Comparison of ENCODE assay signal across 7 cellular contexts in genomic region chr2:74532222-74532621, GRCh38. TPM values are rescaled to one million over a fixed set of nuclear protein-coding genes. Genes with fewer than 3 reads are reported as not detected.
DNase-seq lines count a peak whose midpoint lies in the region; ATAC-seq and TF ChIP-seq lines count a peak whose summit lies in the region.

No MANE protein-coding gene starts in this region.

- H2AFZ ChIP-seq in DND-41 (ENCODE audit: low read depth, low read length): no peak overlapping the region
- H2AFZ ChIP-seq in GM23338: no peak overlapping the region

- H3K4me2 ChIP-seq in DND-41 (ENCODE audit: insufficient read depth, low read length) (no peak overlapping the region), GM23338 (no peak overlapping the region)

- H3K36me3 ChIP-seq in DND-41 (ENCODE audit: insufficient read depth, low read length): peaks cover 51% of the 10 kb centered on the region
- peaks cover 0 to 36% (median 0%) of the 10 kb centered on the region in 3 experiments for H3K36me3 ChIP-seq in naive thymus-derived CD4-positive, alpha-beta T cell (ENCODE audit: control insufficient read depth in 2 of 3, insufficient read depth in 3 of 3, low read length in 3 of 3)
- H3K36me3 ChIP-seq in GM23338 (ENCODE audit: insufficient read depth): peaks cover 2% of the 10 kb centered on the region; the same call in 1 of the 2 replicates

- intact Hi-C loops in naive thymus-derived CD4-positive, alpha-beta T cell (cut with micrococcal nuclease): loop anchor here (1.0 to 10.0 kb wide), 10 partner anchors 49 to 1300 kb away; partner anchors contain the start of genes CCT7 (in 1 of the 2), PRADC1 (in 1 of the 2), STAMBP (in 1 of the 2) and TTC31 (in 1 of the 2)
- intact Hi-C loops in left ventricle myocardium superior (cut with micrococcal nuclease): no loop called here

- 0 out of 2 replicates have a peak, but pooled peaks cover 6% of the 10 kb centered on the region for H3F3A ChIP-seq in GM23338 (replicated peaks; ENCODE audit: low read depth)

- H3K27ac ChIP-seq in DND-41 (ENCODE audit: low read length) (no peak overlapping the region), GM23338 (ENCODE audit: low read depth) (no peak overlapping the region)
- no peak overlapping the region for H3K27ac ChIP-seq in naive thymus-derived CD4-positive, alpha-beta T cell (ENCODE audit: low read depth, low read length)

- no peaks in the 10 kb centered on the region for H3K9me3 ChIP-seq in DND-41 (ENCODE audit: insufficient read depth, low read length, severe bottlenecking)
- no peaks in the 10 kb centered on the region for H3K9me3 ChIP-seq in naive thymus-derived CD4-positive, alpha-beta T cell (ENCODE audit: control insufficient read depth in 2 of 3, low read length in 3 of 3)

- H3K27me3 Mint-ChIP-seq in activated naive CD8-positive, alpha-beta T cell treated with anti-CD3 and anti-CD28 coated beads, Interleukin-2, amount 10 ng/mL, durations not matched to agents 7 days and 5 days: peaks cover 3% of the 10 kb centered on the region
- H3K27me3 Mint-ChIP-seq in naive thymus-derived CD4-positive, alpha-beta T cell: peaks cover 0 to 2% (median 0%) of the 10 kb centered on the region in 5 donors
- H3K27me3 Mint-ChIP-seq in GM23338 (ENCODE audit: insufficient read depth, low read depth, poor library complexity): peaks cover 9% of the 10 kb centered on the region

- peaks cover 26% of the 10 kb centered on the region for H3K36me3 Mint-ChIP-seq in activated naive CD8-positive, alpha-beta T cell treated with anti-CD3 and anti-CD28 coated beads, Interleukin-2, amount 10 ng/mL, durations not matched to agents 7 days and 5 days
- peaks cover 0 to 25% (median 14%) of the 10 kb centered on the region in 5 donors for H3K36me3 Mint-ChIP-seq in naive thymus-derived CD4-positive, alpha-beta T cell
- H3K36me3 Mint-ChIP-seq in GM23338 (ENCODE audit: low read depth): peaks cover 42% of the 10 kb centered on the region

- TF ChIP-seq CTCF in DND-41 (IDR thresholded peaks at IDR 0.05; ENCODE audit: borderline replicate concordance, extremely low read depth, low read length, poor library complexity, severe bottlenecking) (peak; percentile 53), LNCaP clone FGC (IDR thresholded peaks at IDR 0.05; ENCODE audit: control insufficient read depth, extremely low read depth, insufficient read depth) (peak; percentile 52), GM23338 (conservative IDR thresholded peaks at IDR 0.05; ENCODE audit: low read depth in 2 of 2) (no peak; a peak in 1 of 4 replicates)

- H3K4me3 ChIP-seq in DND-41 (ENCODE audit: low read depth in 1 of 2, low read length in 2 of 2) (no peak overlapping the region), LNCaP clone FGC (ENCODE audit: low read depth, low read length) (no peak overlapping the region), GM23338 (no peak overlapping the region)
- no peak overlapping the region for H3K4me3 ChIP-seq in naive thymus-derived CD4-positive, alpha-beta T cell (ENCODE audit: low read length)

- H3K79me2 ChIP-seq in DND-41 (ENCODE audit: insufficient read depth, low read length) (peaks cover 38% of the 10 kb centered on the region), GM23338 (replicated peaks; ENCODE audit: insufficient read depth) (peaks cover 18% of the 10 kb centered on the region)

- H3K4me1 ChIP-seq in DND-41 (ENCODE audit: insufficient read depth, low read length) (peaks cover 35% of the 10 kb centered on the region), GM23338 (ENCODE audit: insufficient read depth) (peaks cover 7% of the 10 kb centered on the region; the same call in 1 of the 2 replicates)
- peaks cover 11 to 25% of the 10 kb centered on the region in 2 donors for H3K4me1 ChIP-seq in naive thymus-derived CD4-positive, alpha-beta T cell (ENCODE audit: control insufficient read depth in 2 of 2, insufficient read depth in 2 of 2, low read length in 2 of 2)

- H4K20me1 ChIP-seq in DND-41 (ENCODE audit: insufficient read depth, low read length) (peaks cover 12% of the 10 kb centered on the region; the same call in 1 of the 2 replicates), GM23338 (replicated peaks; ENCODE audit: insufficient read depth) (peaks cover 5% of the 10 kb centered on the region; the same call in 1 of the 2 replicates)

- ATAC-seq in DND-41 (ENCODE audit: insufficient read depth, low read depth): no peak
- ATAC-seq in activated naive CD8-positive, alpha-beta T cell treated with anti-CD3 and anti-CD28 coated beads, Interleukin-2, amount 10 ng/mL, durations not matched to agents 7 days and 5 days (ENCODE audit: low read depth): no peak
- ATAC-seq in naive thymus-derived CD4-positive, alpha-beta T cell: no peak
- no peak for ATAC-seq in HG03159 (IDR thresholded peaks at IDR 0.05; ENCODE audit: unreplicated experiment)
- no peak for ATAC-seq in left ventricle myocardium superior
- ATAC-seq in GM23338: no peak

- DNase-seq in DND-41: no peak
- no peak for DNase-seq in LNCaP clone FGC (ENCODE audit: low read depth)
- no peak for DNase-seq in activated naive CD8-positive, alpha-beta T cell treated with anti-CD3 and anti-CD28 coated beads, Interleukin-2, amount 10 ng/mL, durations not matched to agents 7 days and 5 days
- peak in 5 of 9 donors; percentile 27 to 59 (median 47) for DNase-seq in naive thymus-derived CD4-positive, alpha-beta T cell
- no peak for DNase-seq in left ventricle myocardium superior
- DNase-seq in GM23338 (ENCODE audit: low spot score): no peak

- CTCF ChIA-PET in naive thymus-derived CD4-positive, alpha-beta T cell (lab: Charles Lee): interaction anchor here (0.6 to 2.9 kb wide), 17 partner anchors 12 to 708 kb away, joined by 3 to 22 read pairs (median 4); partner anchors contain the start of genes CCDC142, INO80B, MRPL53 and PCGF1

- peak overlapping the region; percentile 97 for H3K4me3 Mint-ChIP-seq in activated naive CD8-positive, alpha-beta T cell treated with anti-CD3 and anti-CD28 coated beads, Interleukin-2, amount 10 ng/mL, durations not matched to agents 7 days and 5 days
- H3K4me3 Mint-ChIP-seq in naive thymus-derived CD4-positive, alpha-beta T cell: peak overlapping the region; percentile 19 to 91 (median 52)
- no peak overlapping the region; the same call in 2 of the 3 replicates for H3K4me3 Mint-ChIP-seq in GM23338

- peaks cover 33% of the 10 kb centered on the region for H3K4me1 Mint-ChIP-seq in activated naive CD8-positive, alpha-beta T cell treated with anti-CD3 and anti-CD28 coated beads, Interleukin-2, amount 10 ng/mL, durations not matched to agents 7 days and 5 days
- peaks cover 28 to 40% (median 33%) of the 10 kb centered on the region in 7 donors for H3K4me1 Mint-ChIP-seq in naive thymus-derived CD4-positive, alpha-beta T cell
- peaks cover 14% of the 10 kb centered on the region for H3K4me1 Mint-ChIP-seq in GM23338

- H3K9ac ChIP-seq in DND-41 (ENCODE audit: low read depth, low read length): no peak overlapping the region

- H3K9me2 ChIP-seq in GM23338 (ENCODE audit: insufficient read depth): no peaks in the 10 kb centered on the region

- H3K9me3 Mint-ChIP-seq in activated naive CD8-positive, alpha-beta T cell treated with anti-CD3 and anti-CD28 coated beads, Interleukin-2, amount 10 ng/mL, durations not matched to agents 7 days and 5 days: no peaks in the 10 kb centered on the region
- no peaks in the 10 kb centered on the region for H3K9me3 Mint-ChIP-seq in naive thymus-derived CD4-positive, alpha-beta T cell
- no peaks in the 10 kb centered on the region; the same call in 2 of the 3 replicates for H3K9me3 Mint-ChIP-seq in GM23338

- H3K27me3 ChIP-seq in DND-41 (ENCODE audit: insufficient read depth, low read length, poor library complexity): no peaks in the 10 kb centered on the region
- H3K27me3 ChIP-seq in naive thymus-derived CD4-positive, alpha-beta T cell (ENCODE audit: control insufficient read depth in 2 of 2, insufficient read depth in 2 of 2, low read length in 2 of 2): no peaks in the 10 kb centered on the region
- H3K27me3 ChIP-seq in GM23338 (ENCODE audit: insufficient read depth): no peaks in the 10 kb centered on the region

- H3K27ac Mint-ChIP-seq in activated naive CD8-positive, alpha-beta T cell treated with anti-CD3 and anti-CD28 coated beads, Interleukin-2, amount 10 ng/mL, durations not matched to agents 7 days and 5 days: peak overlapping the region; percentile 66
- peak overlapping the region in 6 of 9 donors; percentile 15 to 60 (median 40) for H3K27ac Mint-ChIP-seq in naive thymus-derived CD4-positive, alpha-beta T cell
- H3K27ac Mint-ChIP-seq in GM23338: no peak overlapping the region

- POLR2A ChIA-PET in activated naive CD8-positive, alpha-beta T cell treated with anti-CD3 and anti-CD28 coated beads, Interleukin-2, amount 10 ng/mL, durations not matched to agents 7 days and 5 days (lab: Charles Lee): interaction anchor here (0.6 to 5.2 kb wide), 6 partner anchors 24 to 111 kb away, joined by 3 to 54 read pairs (median 4); partner anchors contain the start of genes C2orf81, CCDC142, INO80B and TTC31
- POLR2A ChIA-PET in naive thymus-derived CD4-positive, alpha-beta T cell (lab: Charles Lee): interaction anchor here (0.9 to 4.2 kb wide), 6 partner anchors 22 to 74 kb away, joined by 3 to 21 read pairs (median 4); partner anchors contain the start of genes CCDC142, LOXL3, PCGF1 and TTC31

RNA-seq across cellular contexts. Expression of gene HTRA2, which starts 2.5 kb away (rescaled TPM):
- 10 to 100 TPM; 46.6 to 47.4 TPM for total RNA-seq in activated naive CD8-positive, alpha-beta T cell treated with anti-CD3 and anti-CD28 coated beads, Interleukin-2, amount 10 ng/mL, durations not matched to agents 7 days and 5 days
- total RNA-seq in naive thymus-derived CD4-positive, alpha-beta T cell: 10 to 100 TPM; 16.9 to 46.2 (median 37.7) TPM
- polyA plus RNA-seq in naive thymus-derived CD4-positive, alpha-beta T cell: 10 to 100 TPM; 22.4 to 22.6 TPM
- 28.5 TPM for total RNA-seq in left ventricle myocardium superior
- total RNA-seq in GM23338 (2014; rRNA removed; shearing (Covaris generic)): 17.2 and 19.7 TPM in 2 replicates
- polyA plus RNA-seq in GM23338 (2016; fragmentation: Nextera tagmentation; extraction: Ambion mirVana): 17.8 and 19.5 TPM in 2 replicates

RNA-seq across cellular contexts. Expression of gene AUP1, which starts 2.7 kb away (rescaled TPM):
- total RNA-seq in activated naive CD8-positive, alpha-beta T cell treated with anti-CD3 and anti-CD28 coated beads, Interleukin-2, amount 10 ng/mL, durations not matched to agents 7 days and 5 days: 100 to 1,000 TPM; 126 to 127 TPM
- 100 to 1,000 TPM; 121 to 160 (median 144) TPM for total RNA-seq in naive thymus-derived CD4-positive, alpha-beta T cell
- 10 to 100 TPM; 69.7 to 73.6 TPM for polyA plus RNA-seq in naive thymus-derived CD4-positive, alpha-beta T cell
- 54.2 TPM for total RNA-seq in left ventricle myocardium superior
- 89.4 and 105 TPM in 2 replicates for total RNA-seq in GM23338 (2014; rRNA removed; shearing (Covaris generic))
- 98.7 and 101 TPM in 2 replicates for polyA plus RNA-seq in GM23338 (2016; fragmentation: Nextera tagmentation; extraction: Ambion mirVana)

RNA-seq across cellular contexts. Expression of gene DQX1, which starts 6.2 kb away (rescaled TPM):
- under 1 TPM; 0.20 to 0.39 TPM for total RNA-seq in activated naive CD8-positive, alpha-beta T cell treated with anti-CD3 and anti-CD28 coated beads, Interleukin-2, amount 10 ng/mL, durations not matched to agents 7 days and 5 days
- total RNA-seq in naive thymus-derived CD4-positive, alpha-beta T cell: under 1 TPM; 0.13 to 0.95 (median 0.59) TPM
- polyA plus RNA-seq in naive thymus-derived CD4-positive, alpha-beta T cell: not detected
- total RNA-seq in left ventricle myocardium superior: not detected
- total RNA-seq in GM23338 (2014; rRNA removed; shearing (Covaris generic)): 0.52 and 0.74 TPM in 2 replicates
- 0.32 and 0.54 TPM in 2 replicates for polyA plus RNA-seq in GM23338 (2016; fragmentation: Nextera tagmentation; extraction: Ambion mirVana)

RNA-seq across cellular contexts. Expression of gene TLX2, which starts 18.0 kb away (rescaled TPM):
- total RNA-seq in activated naive CD8-positive, alpha-beta T cell treated with anti-CD3 and anti-CD28 coated beads, Interleukin-2, amount 10 ng/mL, durations not matched to agents 7 days and 5 days: under 1 TPM; 0.69 to 0.88 TPM
- total RNA-seq in naive thymus-derived CD4-positive, alpha-beta T cell: under 1 TPM in 2 of 5 experiments, not detected in 3; 0.34 to 0.66 TPM
- polyA plus RNA-seq in naive thymus-derived CD4-positive, alpha-beta T cell: not detected
- total RNA-seq in left ventricle myocardium superior: not detected
- total RNA-seq in GM23338 (2014; rRNA removed; shearing (Covaris generic)): 0.21 TPM in 1 of 2 replicates, not detected in the other
- polyA plus RNA-seq in GM23338 (2016; fragmentation: Nextera tagmentation; extraction: Ambion mirVana): 0.16 TPM in 1 of 2 replicates, not detected in the other

RNA-seq across cellular contexts. Expression of gene LOXL3, which starts 21.5 kb away (rescaled TPM):
- total RNA-seq in activated naive CD8-positive, alpha-beta T cell treated with anti-CD3 and anti-CD28 coated beads, Interleukin-2, amount 10 ng/mL, durations not matched to agents 7 days and 5 days: under 1 TPM; 0.42 to 0.62 TPM
- 1 to 10 TPM in 2 of 5 experiments, under 1 TPM in 3; 0.50 to 6.9 (median 0.81) TPM for total RNA-seq in naive thymus-derived CD4-positive, alpha-beta T cell
- under 1 TPM in 1 of 2 donors, not detected in 1; 0.17 TPM for polyA plus RNA-seq in naive thymus-derived CD4-positive, alpha-beta T cell
- total RNA-seq in left ventricle myocardium superior: 2.6 TPM
- total RNA-seq in GM23338 (2014; rRNA removed; shearing (Covaris generic)): 12.2 and 14.9 TPM in 2 replicates
- 4.4 and 4.7 TPM in 2 replicates for polyA plus RNA-seq in GM23338 (2016; fragmentation: Nextera tagmentation; extraction: Ambion mirVana)

Comparison
In these comparisons a context has a peak if more than half of its experiments do, and no peak if none do; other contexts are left out.
1. DNase-seq: peak in naive thymus-derived CD4-positive, alpha-beta T cell (5 of 9); none in DND-41 (single experiment), LNCaP clone FGC (single experiment), activated naive CD8-positive, alpha-beta T cell treated with anti-CD3 and anti-CD28 coated beads, Interleukin-2, amount 10 ng/mL, durations not matched to agents 7 days and 5 days (single experiment), left ventricle myocardium superior (single experiment) and GM23338 (single experiment).
2. CTCF ChIP-seq: peak in DND-41 (single experiment) and LNCaP clone FGC (single experiment); none in GM23338 (0 of 2).